ENCODE assay signal across 8 cellular contexts in genomic region chr21:15729346-15729673, GRCh38. TPM values are rescaled to one million over a fixed set of nuclear protein-coding genes. Genes with fewer than 3 reads are reported as not detected.
DNase-seq lines count a peak whose midpoint lies in the region; ATAC-seq and TF ChIP-seq lines count a peak whose summit lies in the region.

No MANE protein-coding gene starts in this region.

- H3K36me3 ChIP-seq in right atrium auricular region = no peaks in the 10 kb centered on the region
- no peaks in the 10 kb centered on the region for H3K36me3 ChIP-seq in mucosa of descending colon (ENCODE audit: low read depth)

- no peak for DNase-seq in right atrium auricular region (ENCODE audit: low spot score)
- DNase-seq in left ventricle myocardium superior = no peak
- DNase-seq in cardiac fibroblast (ENCODE audit: low read depth in 2 of 2) = no peak
- no peak for DNase-seq in mucosa of descending colon
- no peak for DNase-seq in ecto neural progenitor cell (ENCODE audit: low spot score)
- no peak for DNase-seq in RKO (ENCODE audit: low spot score)
- DNase-seq in COR-L47 (lab: John Stamatoyannopoulos, UW) = no peak

- no peak for TF ChIP-seq CTCF in right atrium auricular region (IDR thresholded peaks at IDR 0.05)
- TF ChIP-seq CTCF in cardiac fibroblast (IDR thresholded peaks at IDR 0.05; ENCODE audit: low read depth, low read length) = no peak
- TF ChIP-seq CTCF in mucosa of descending colon (IDR thresholded peaks at IDR 0.05) = no peak

- H3K9me3 ChIP-seq in right atrium auricular region (no peaks in the 10 kb centered on the region), mucosa of descending colon (no peaks in the 10 kb centered on the region)

- H3K4me3 ChIP-seq in right atrium auricular region = peak overlapping the region; percentile 85 to 94
- H3K4me3 ChIP-seq in cardiac fibroblast (replicated peaks in 1 of 2; ENCODE audit: low read depth in 2 of 2, low read length in 2 of 2) = peak overlapping the region; percentile 47 to 82
- H3K4me3 ChIP-seq in mucosa of descending colon = peak overlapping the region; percentile 71

- peaks cover 0 to 19% of the 10 kb centered on the region in 2 donors for H3K4me1 ChIP-seq in right atrium auricular region
- peaks cover 14% of the 10 kb centered on the region for H3K4me1 ChIP-seq in mucosa of descending colon (ENCODE audit: low read depth)

- H3K27me3 ChIP-seq in right atrium auricular region = no peaks in the 10 kb centered on the region

- no peak for ATAC-seq in left ventricle myocardium superior
- no peak for ATAC-seq in mucosa of descending colon
- ATAC-seq in GM19467 (IDR thresholded peaks at IDR 0.05; ENCODE audit: unreplicated experiment) = no peak

- peak overlapping the region; percentile 93 to 96 for H3K27ac ChIP-seq in right atrium auricular region

- intact Hi-C loops in left ventricle myocardium superior (cut with micrococcal nuclease) = no loop called here
- intact Hi-C loops in mucosa of descending colon (cut with DNase I, micrococcal nuclease) = no loop called here

RNA-seq across cellular contexts. Expression of gene USP25, which starts 0.5 kb away (rescaled TPM):
- total RNA-seq in right atrium auricular region (10 to 100 TPM; 42.9 to 44.7 TPM), left ventricle myocardium superior (46.0 TPM), mucosa of descending colon (10 to 100 TPM; 33.5 to 48.2 (median 43.3) TPM)
